In the genomic region with DNA sequence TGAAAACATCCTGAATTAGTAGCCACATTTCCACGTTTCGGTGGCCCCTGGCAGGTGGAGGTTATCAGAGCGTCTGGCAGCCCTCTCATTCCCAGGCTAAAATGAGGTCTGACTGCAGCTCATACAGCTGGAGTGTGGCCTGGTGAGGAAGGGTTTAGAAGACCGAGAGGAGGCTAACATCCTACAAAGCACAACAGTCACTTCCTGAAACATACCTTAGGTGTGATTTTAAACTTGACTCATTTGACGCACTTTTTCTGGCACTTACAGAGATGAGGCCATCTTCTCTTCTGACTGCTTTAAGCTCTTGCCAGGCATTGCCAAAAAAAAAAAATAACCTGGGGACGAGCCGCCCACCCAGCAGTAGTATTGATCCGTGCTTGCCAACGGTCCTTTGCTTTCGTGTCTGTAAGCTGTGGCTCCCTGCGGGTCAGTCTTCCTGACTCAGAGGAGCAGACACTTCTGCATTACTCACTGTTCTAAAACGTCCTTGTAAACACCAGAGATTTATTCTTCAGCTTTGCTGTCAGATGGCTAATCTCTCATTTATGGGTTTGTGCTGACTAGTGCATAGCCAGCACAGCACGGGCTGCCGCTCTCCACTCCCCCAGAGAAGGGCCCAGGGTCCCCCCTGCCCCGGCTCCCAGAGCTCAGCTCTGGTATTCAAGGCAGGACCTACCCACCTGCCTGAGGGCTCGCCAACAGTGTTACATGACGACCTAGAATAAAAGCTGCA, we compare ENCODE assay signal across 9 cellular contexts.
DNase-seq lines count a peak whose midpoint lies in the region; ATAC-seq, FAIRE-seq and TF ChIP-seq lines count a peak whose summit lies in the region.
"Had no signal": no experiment of that assay in that cellular context is flagged by ENCODE, and none has a peak within 500 bp of the region (broad histone marks: within the 10 kb centered on the region; RNA-seq: fewer than 3 reads in every experiment).

No MANE protein-coding gene starts in this region.

- 49 to 56% methylated on average over 17 of the region's 17 CpGs for WGBS in pancreas, 2 donors
- WGBS in ovary, 3 donors = 14 to 18% (median 17%) methylated on average over 17 of the region's 17 CpGs
- WGBS in stomach, 5 donors = 39 to 56% (median 45%) methylated on average over 16 to 17 of the region's 17 CpGs

- H3K4me3 ChIP-seq in pancreas = no peak overlapping the region
- no peak overlapping the region for H3K4me3 ChIP-seq in ovary
- no peak overlapping the region for H3K4me3 ChIP-seq in stomach
- H3K4me3 ChIP-seq: adrenal gland had no signal

- peak; percentile 81 for ATAC-seq in esophagus mucosa
- ATAC-seq in pancreas = peak in 3 of 4 donors; percentile 43 to 71 (median 55)
- ATAC-seq in HG03520 (IDR thresholded peaks at IDR 0.05; ENCODE audit: unreplicated experiment) = no peak

- FAIRE-seq in pancreas (lab: Jason Lieb, UNC) = no peak

- H3K36me3 ChIP-seq in pancreas = no peaks in the 10 kb centered on the region
- no peaks in the 10 kb centered on the region for H3K36me3 ChIP-seq in ovary
- no peaks in the 10 kb centered on the region for H3K36me3 ChIP-seq in stomach
- H3K36me3 ChIP-seq: adrenal gland had no signal

- TF ChIP-seq EP300 in ovary (IDR thresholded peaks at IDR 0.05) (no peak), stomach (IDR thresholded peaks at IDR 0.05) (no peak)

- H3K9me3 ChIP-seq in pancreas (no peaks in the 10 kb centered on the region), ovary (no peaks in the 10 kb centered on the region), stomach (no peaks in the 10 kb centered on the region)
- H3K9me3 ChIP-seq: adrenal gland had no signal

- H3K4me1 ChIP-seq in pancreas (peaks cover 0 to 4% (median 0%) of the 10 kb centered on the region in 3 donors), ovary (ENCODE audit: insufficient read depth) (peaks cover 2% of the 10 kb centered on the region), stomach (peaks cover 6 to 36% (median 11%) of the 10 kb centered on the region in 4 donors)

- intact Hi-C loops in pancreas (cut with DNase I) = loop anchor here in 1 of 3 donors (10.0 kb wide), 1 partner anchor 197 kb away; no protein-coding TSS in a partner anchor
- intact Hi-C loops in ovary (cut with DNase I) = loop anchor here in 1 of 4 donors (10.0 kb wide), 1 partner anchor 207 kb away; no protein-coding TSS in a partner anchor
- intact Hi-C loops in stomach (cut with DNase I; ENCODE audit: low total_unique reads) = no loop called here

- TF ChIP-seq CTCF in pancreas (IDR thresholded peaks at IDR 0.05) (no peak), ovary (IDR thresholded peaks at IDR 0.05) (no peak), stomach (IDR thresholded peaks at IDR 0.05) (no peak)

- no peak for TF ChIP-seq POLR2A in ovary (IDR thresholded peaks at IDR 0.05)
- TF ChIP-seq POLR2A in stomach (IDR thresholded peaks at IDR 0.05) = no peak

- H3K27me3 ChIP-seq in pancreas = no peaks in the 10 kb centered on the region
- H3K27me3 ChIP-seq in ovary = no peaks in the 10 kb centered on the region
- H3K27me3 ChIP-seq in stomach = no peaks in the 10 kb centered on the region
- H3K27me3 ChIP-seq: adrenal gland had no signal

- DNase-seq in DMS53 (lab: John Stamatoyannopoulos, UW) (peak; percentile 61), NCI-H1092 treated with DMSO at 0.1 percent for 48 hours (lab: John Stamatoyannopoulos, UW) (peak; percentile 89), pancreas (no peak), HUDEP-2 (lab: John Stamatoyannopoulos, UW; ENCODE audit: unreplicated experiment in 76 of 76) (no peak), ovary (no peak), stomach (no peak)

- H3K27ac ChIP-seq in pancreas (no peak overlapping the region), ovary (no peak overlapping the region), stomach (peak overlapping the region in 2 of 5 donors; percentile 40 to 60)
- H3K27ac ChIP-seq: adrenal gland had no signal

Comparison
In these comparisons a context has a peak if more than half of its experiments do, and no peak if none do; other contexts are left out.
1. DNase-seq: peak in DMS53 (single experiment) and NCI-H1092 treated with DMSO at 0.1 percent for 48 hours (single experiment); none in pancreas (0 of 6), HUDEP-2 (0 of 76), ovary (0 of 5) and stomach (single experiment).